ENCODE assay signal across 2 cellular contexts in the genomic region with DNA sequence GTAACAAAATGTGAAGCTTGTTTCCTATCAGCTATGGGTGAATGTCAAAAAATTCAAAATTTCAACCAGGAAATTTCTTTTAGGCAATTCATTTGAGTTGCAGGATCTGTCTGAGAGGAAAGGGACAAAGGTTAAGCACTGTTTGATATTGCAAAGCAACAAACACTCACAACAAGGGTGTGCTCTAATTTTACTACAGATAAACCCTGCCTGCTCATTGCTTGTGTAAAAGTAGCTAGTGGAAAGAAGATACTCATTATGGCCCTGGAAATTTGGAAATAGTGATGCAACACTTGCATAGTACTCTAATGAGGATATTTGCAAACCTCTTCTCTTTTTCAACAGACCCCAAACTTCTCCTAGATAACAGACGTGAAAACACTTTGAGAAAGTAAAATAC.
TF ChIP-seq lines count a peak whose summit lies in the region.

No MANE protein-coding gene starts in this region.

TF ChIP-seq in IMR-90, 13 proteins besides CTCF, POLR2A, EP300 and RAD21:
- no peak for TF ChIP-seq NFE2L2 (IDR thresholded peaks at IDR 0.05; ENCODE audit: low read depth, low read length)
- TF ChIP-seq CEBPB (IDR thresholded peaks at IDR 0.05; ENCODE audit: low read depth, low read length), result peak; percentile 49
- TF ChIP-seq SMC3 (IDR thresholded peaks at IDR 0.05; ENCODE audit: low read depth, low read length), result no peak
- TF ChIP-seq MAFK (IDR thresholded peaks at IDR 0.05; ENCODE audit: low read depth, low read length), result no peak
TF ChIP-seq in IMR-90: peak in this region for 1.

TF ChIP-seq in K562, 482 proteins besides CTCF, POLR2A, EP300 and RAD21:
- TF ChIP-seq CEBPG (CRISPR knock-in tag; IDR thresholded peaks at IDR 0.05), result no peak; the same call in 1 of the 2 replicates
- TF ChIP-seq CEBPG (tag; conservative IDR thresholded peaks at IDR 0.05 in 1 of 2, IDR thresholded peaks at IDR 0.05 in 1 of 2), result peak; percentile 68 to 78
- peak; percentile 67 for TF ChIP-seq ATF3 (IDR thresholded peaks at IDR 0.05)
- no peak for TF ChIP-seq ATF3 (CRISPR knock-in tag; conservative IDR thresholded peaks at IDR 0.05)
- TF ChIP-seq POLR2AphosphoS2 (IDR thresholded peaks at IDR 0.05; ENCODE audit: low read length), result no peak
TF ChIP-seq in K562: peak in this region for 2.
